ENCODE assay signal across 17 cellular contexts in the genomic region with DNA sequence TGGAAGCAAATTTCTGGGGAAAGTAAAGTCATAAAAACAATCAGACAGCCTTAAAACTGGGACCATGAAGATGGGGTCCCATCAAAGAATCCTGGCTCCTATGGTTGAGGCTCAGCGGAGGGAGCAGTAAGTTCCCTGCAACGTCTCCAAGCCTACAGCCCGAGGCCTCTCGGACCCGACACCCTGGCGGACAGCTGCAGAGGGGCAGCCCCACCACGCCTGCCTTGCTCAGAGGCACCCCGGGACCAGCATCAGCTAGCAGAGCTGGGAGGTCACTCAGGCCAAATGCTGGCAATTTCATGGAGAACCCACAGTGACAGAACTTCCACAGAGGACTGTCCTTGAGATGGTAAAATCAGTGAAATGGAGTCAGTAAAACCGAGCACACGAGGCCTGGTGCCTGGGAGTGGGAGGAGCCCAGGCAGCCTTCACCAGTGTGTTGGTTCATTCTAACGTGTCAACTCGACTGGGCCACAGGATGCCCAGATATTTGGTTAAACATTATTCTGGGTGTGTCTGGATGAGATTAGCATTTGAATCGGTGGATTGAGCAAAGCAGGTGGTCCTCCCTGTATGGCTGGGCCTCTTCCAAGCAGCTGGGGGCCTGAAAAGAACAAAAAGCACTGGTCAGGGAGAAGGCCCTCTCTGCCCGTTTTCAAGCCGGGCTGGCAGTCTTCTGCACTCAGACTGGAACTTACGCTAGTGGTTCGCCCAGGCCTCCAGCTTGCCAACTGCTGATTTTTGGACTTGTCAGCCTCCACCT.
"Had no signal": no experiment of that assay in that cellular context is flagged by ENCODE, and none has a peak within 500 bp of the region (broad histone marks: within the 10 kb centered on the region; RNA-seq: fewer than 3 reads in every experiment).

No MANE protein-coding gene starts in this region.

- H3K9me3 Mint-ChIP-seq: effector memory CD8-positive, alpha-beta T cell had no signal

- H3K4me3 ChIP-seq: right atrium auricular region, SK-N-MC, suprapubic skin, transverse colon, uterus had no signal

- ATAC-seq: activated naive CD4-positive, alpha-beta T cell treated with anti-CD3 and anti-CD28 coated beads, Interleukin-2, amount 50 U/mL, for 72 hours; effector memory CD8-positive, alpha-beta T cell; naive thymus-derived CD4-positive, alpha-beta T cell; stimulated activated naive CD8-positive, alpha-beta T cell treated with anti-CD3 and anti-CD28 coated beads, Interleukin-15, amount 100 ng/mL, for 72 hours had no signal

- H3K27ac Mint-ChIP-seq: activated B cell treated with CpG ODN at 0.5 μM for 24 hours; naive thymus-derived CD4-positive, alpha-beta T cell had no signal

- H3K27me3 Mint-ChIP-seq: activated B cell treated with CpG ODN at 0.5 μM for 24 hours had no signal

- H3K4me3 Mint-ChIP-seq: activated B cell treated with CpG ODN at 0.5 μM for 24 hours; effector memory CD8-positive, alpha-beta T cell; naive thymus-derived CD4-positive, alpha-beta T cell; stimulated activated naive CD8-positive, alpha-beta T cell treated with anti-CD3 and anti-CD28 coated beads, Interleukin-15, amount 100 ng/mL, for 72 hours had no signal

- H3K27me3 ChIP-seq: right atrium auricular region, suprapubic skin, transverse colon, uterus had no signal

- H3K27ac ChIP-seq: right atrium auricular region, SK-N-MC, suprapubic skin, transverse colon, uterus had no signal

- H3K36me3 ChIP-seq: right atrium auricular region, suprapubic skin, transverse colon, uterus had no signal

- H3K4me1 ChIP-seq: right atrium auricular region, suprapubic skin, transverse colon, uterus had no signal

- DNase-seq: activated B cell treated with CpG ODN at 0.5 μM for 24 hours; activated CD4-positive, alpha-beta T cell treated with anti-CD3 and anti-CD28 coated beads, Interleukin-2, amount 50 U/mL, for 1 hour; amniotic stem cell; dermis blood vessel endothelial cell; effector memory CD8-positive, alpha-beta T cell; mesenchymal stem cell; naive thymus-derived CD4-positive, alpha-beta T cell; posterior cingulate gyrus; stimulated activated CD4-positive, alpha-beta T cell treated with anti-CD3 and anti-CD28 coated beads, Interleukin-12 subunit alpha, Interleukin-12 subunit beta, amount 100 ng/mL, for 4 hours; stimulated activated CD4-positive, alpha-beta T cell treated with anti-CD3 and anti-CD28 coated beads, Interleukin-2, amount 100 ng/mL, for 24 hours; stimulated activated naive CD8-positive, alpha-beta T cell treated with anti-CD3 and anti-CD28 coated beads, Interleukin-15, amount 100 ng/mL, for 72 hours; transverse colon; uterus had no signal
